In genomic region chr17:35968520-35969054, GRCh38 we compare ENCODE assay signal across 28 cellular contexts. TPM values are rescaled to one million over a fixed set of nuclear protein-coding genes. Genes with fewer than 3 reads are reported as not detected.
"Had no signal": no experiment of that assay in that cellular context is flagged by ENCODE, and none has a peak within 500 bp of the region (broad histone marks: within the 10 kb centered on the region; RNA-seq: fewer than 3 reads in every experiment).

No MANE protein-coding gene starts in this region.

- DNase-seq: Kasumi-1, MM.1S, NCI-H1092, NCI-H1105 treated with DMSO at 0.1 percent for 48 hours, NCI-H1417 treated with DMSO at 0.1 percent for 48 hours, NCI-H146, NCI-H187, NCI-H2029, NCI-H2081 treated with DMSO at 0.1 percent for 48 hours, NCI-H2171, NCI-H226, NCI-H446, NCI-H510A, NCI-H524 treated with DMSO at 0.1 percent for 48 hours, NCI-H69, NCI-H774, OCI-M1, PC-9, Peyer's patch, SHP77 treated with DMSO at 0.1 percent for 48 hours, SJCRH30, SW 1271, T-cell had no signal

RNA-seq across cellular contexts. Expression of gene CCL16, which starts 12.7 kb away (rescaled TPM):
- total RNA-seq: HT1080, K562, M059J, PC-9, Right ventricle myocardium inferior, RPMI7951, SJCRH30, T-cell had no signal

RNA-seq across cellular contexts. Expression of gene CCL14, which starts 17.9 kb away (rescaled TPM):
- total RNA-seq: HT1080, K562, M059J, PC-9, RPMI7951, SJCRH30, T-cell had no signal

RNA-seq across cellular contexts. Expression of gene LYZL6, which starts 25.1 kb away (rescaled TPM):
- total RNA-seq: HT1080, K562, M059J, PC-9, Peyer's patch, Right ventricle myocardium inferior, RPMI7951, SJCRH30, T-cell had no signal

RNA-seq across cellular contexts. Expression of gene CCL15, which starts 32.8 kb away (rescaled TPM):
- total RNA-seq: HT1080, K562, M059J, PC-9, Right ventricle myocardium inferior, RPMI7951, SJCRH30, T-cell had no signal

RNA-seq across cellular contexts. Expression of gene RDM1, which starts 38.0 kb away (rescaled TPM):
- total RNA-seq: Right ventricle myocardium inferior, SJCRH30 had no signal
